In genomic region chr11:3867209-3868071, GRCh38 we compare ENCODE assay signal across 8 cellular contexts. TPM values are rescaled to one million over a fixed set of nuclear protein-coding genes. Genes with fewer than 3 reads are reported as not detected.
A peak's percentile ranks its signal among the peaks of the same experiment; 100 is the strongest.
DNase-seq lines count a peak whose midpoint lies in the region; ATAC-seq and TF ChIP-seq lines count a peak whose summit lies in the region.

No MANE protein-coding gene starts in this region.

- intact Hi-C loops in activated T-helper 2 cell treated with anti-CD3 and anti-CD28 coated beads, Interferon-gamma antibody, Interleukin-2, Interleukin-4, amounts not matched to agents 10 μg/mL and 5 μg/mL and 100 μg/mL, durations not matched to agents 14 hours and 24 hours and 36 hours (cut with micrococcal nuclease), result no loop called here
- intact Hi-C loops in lower lobe of right lung (cut with DNase I) (no loop called here), tibial artery (cut with DNase I; ENCODE audit: low total_unique reads) (no loop called here)

- H3K27ac Mint-ChIP-seq in activated T-helper 2 cell treated with anti-CD3 and anti-CD28 coated beads, Interferon-gamma antibody, Interleukin-2, Interleukin-4, amounts not matched to agents 10 μg/mL and 5 μg/mL and 100 μg/mL, durations not matched to agents 14 hours and 24 hours and 36 hours, result peak overlapping the region; percentile 82

- no peaks in the 10 kb centered on the region for H3K27me3 Mint-ChIP-seq in activated T-helper 2 cell treated with anti-CD3 and anti-CD28 coated beads, Interferon-gamma antibody, Interleukin-2, Interleukin-4, amounts not matched to agents 10 μg/mL and 5 μg/mL and 100 μg/mL, durations not matched to agents 14 hours and 24 hours and 36 hours (ENCODE audit: low read depth)

- H3K4me3 Mint-ChIP-seq in activated T-helper 2 cell treated with anti-CD3 and anti-CD28 coated beads, Interferon-gamma antibody, Interleukin-2, Interleukin-4, amounts not matched to agents 10 μg/mL and 5 μg/mL and 100 μg/mL, durations not matched to agents 14 hours and 24 hours and 36 hours (ENCODE audit: low read depth), result peak overlapping the region; percentile 34

- H3K36me3 ChIP-seq in lower lobe of right lung (no peaks in the 10 kb centered on the region), tibial artery (no peaks in the 10 kb centered on the region)

- TF ChIP-seq CTCF in lower lobe of right lung (IDR thresholded peaks at IDR 0.05) (no peak), tibial artery (IDR thresholded peaks at IDR 0.05) (no peak)

- peaks cover 35% of the 10 kb centered on the region for H3K36me3 Mint-ChIP-seq in activated T-helper 2 cell treated with anti-CD3 and anti-CD28 coated beads, Interferon-gamma antibody, Interleukin-2, Interleukin-4, amounts not matched to agents 10 μg/mL and 5 μg/mL and 100 μg/mL, durations not matched to agents 14 hours and 24 hours and 36 hours (ENCODE audit: low read depth)

- H3K9me3 Mint-ChIP-seq in activated T-helper 2 cell treated with anti-CD3 and anti-CD28 coated beads, Interferon-gamma antibody, Interleukin-2, Interleukin-4, amounts not matched to agents 10 μg/mL and 5 μg/mL and 100 μg/mL, durations not matched to agents 14 hours and 24 hours and 36 hours, result no peaks in the 10 kb centered on the region

- H3K27me3 ChIP-seq in lower lobe of right lung (ENCODE audit: low read depth) (no peaks in the 10 kb centered on the region), tibial artery (no peaks in the 10 kb centered on the region)

- H3K4me1 ChIP-seq in lower lobe of right lung (peaks cover 55% of the 10 kb centered on the region), tibial artery (peaks cover 0 to 43% (median 28%) of the 10 kb centered on the region in 4 donors)

- H3K4me1 Mint-ChIP-seq in activated T-helper 2 cell treated with anti-CD3 and anti-CD28 coated beads, Interferon-gamma antibody, Interleukin-2, Interleukin-4, amounts not matched to agents 10 μg/mL and 5 μg/mL and 100 μg/mL, durations not matched to agents 14 hours and 24 hours and 36 hours (ENCODE audit: low read depth), result peaks cover 74% of the 10 kb centered on the region

- H3K9me3 ChIP-seq in lower lobe of right lung, result no peaks in the 10 kb centered on the region
- H3K9me3 ChIP-seq in tibial artery, result no peaks in the 10 kb centered on the region

- no peak for DNase-seq in activated T-helper 2 cell treated with anti-CD3 and anti-CD28 coated beads, Interferon-gamma antibody, Interleukin-2, Interleukin-4, amounts not matched to agents 10 μg/mL and 5 μg/mL and 100 μg/mL, durations not matched to agents 14 hours and 24 hours and 36 hours (ENCODE audit: low spot score)
- no peak for DNase-seq in lower lobe of right lung
- DNase-seq in cerebellum (ENCODE audit: low spot score), result no peak
- DNase-seq in GDM1 (lab: John Stamatoyannopoulos, UW), result no peak
- no peak for DNase-seq in tibial artery
- DNase-seq in stimulated activated CD4-positive, alpha-beta T cell treated with anti-CD3 and anti-CD28 coated beads, Interleukin-2, amount 100 ng/mL, for 24 hours, result no peak

- no peak overlapping the region for H3K4me3 ChIP-seq in lower lobe of right lung
- H3K4me3 ChIP-seq in tibial artery, result no peak overlapping the region

- ATAC-seq in GM18870 (IDR thresholded peaks at IDR 0.05; ENCODE audit: unreplicated experiment) (peak; percentile 41), HG02981 (IDR thresholded peaks at IDR 0.05; ENCODE audit: unreplicated experiment) (peak; percentile 53), lower lobe of right lung (peak; percentile 55 to 72)

- H3K27ac ChIP-seq in lower lobe of right lung (peak overlapping the region; percentile 69), tibial artery (peak overlapping the region in 1 of 2 donors; percentile 32)

RNA-seq across cellular contexts. Expression of gene STIM1, which starts 12.0 kb away (rescaled TPM):
- 77.6 and 78.0 TPM in 2 replicates for total RNA-seq in activated T-helper 2 cell treated with anti-CD3 and anti-CD28 coated beads, Interferon-gamma antibody, Interleukin-2, Interleukin-4, amounts not matched to agents 10 μg/mL and 5 μg/mL and 100 μg/mL, durations not matched to agents 14 hours and 24 hours and 36 hours
- total RNA-seq in lower lobe of right lung (59.5 TPM), cerebellum (25.9 TPM)

RNA-seq across cellular contexts. Expression of gene RHOG, which starts 26.7 kb away (rescaled TPM):
- total RNA-seq in activated T-helper 2 cell treated with anti-CD3 and anti-CD28 coated beads, Interferon-gamma antibody, Interleukin-2, Interleukin-4, amounts not matched to agents 10 μg/mL and 5 μg/mL and 100 μg/mL, durations not matched to agents 14 hours and 24 hours and 36 hours, result 174 and 177 TPM in 2 replicates
- total RNA-seq in lower lobe of right lung, result 86.5 TPM
- 3.5 TPM for total RNA-seq in cerebellum

RNA-seq across cellular contexts. Expression of gene PGAP2, which starts 59.1 kb away (rescaled TPM):
- total RNA-seq in activated T-helper 2 cell treated with anti-CD3 and anti-CD28 coated beads, Interferon-gamma antibody, Interleukin-2, Interleukin-4, amounts not matched to agents 10 μg/mL and 5 μg/mL and 100 μg/mL, durations not matched to agents 14 hours and 24 hours and 36 hours, result 23.8 and 30.3 TPM in 2 replicates
- total RNA-seq in lower lobe of right lung, result 23.8 TPM
- total RNA-seq in cerebellum, result 14.7 TPM

Comparison
In these comparisons a context has a peak if more than half of its experiments do, and no peak if none do; other contexts are left out.
1. RNA of gene RHOG, which starts 26.7 kb away (total RNA-seq): 174 to 177 TPM in activated T-helper 2 cell treated with anti-CD3 and anti-CD28 coated beads, Interferon-gamma antibody, Interleukin-2, Interleukin-4, amounts not matched to agents 10 μg/mL and 5 μg/mL and 100 μg/mL, durations not matched to agents 14 hours and 24 hours and 36 hours and 86.5 TPM in lower lobe of right lung (single experiment); 3.5 TPM in cerebellum (single experiment); every median in the first group is over 10 times any median in the second.
2. Peak in every context shown above with its lines, with median percentiles within 50 percentile points of each other: ATAC-seq.